ENCODE assay signal across 2 cellular contexts in the genomic region with DNA sequence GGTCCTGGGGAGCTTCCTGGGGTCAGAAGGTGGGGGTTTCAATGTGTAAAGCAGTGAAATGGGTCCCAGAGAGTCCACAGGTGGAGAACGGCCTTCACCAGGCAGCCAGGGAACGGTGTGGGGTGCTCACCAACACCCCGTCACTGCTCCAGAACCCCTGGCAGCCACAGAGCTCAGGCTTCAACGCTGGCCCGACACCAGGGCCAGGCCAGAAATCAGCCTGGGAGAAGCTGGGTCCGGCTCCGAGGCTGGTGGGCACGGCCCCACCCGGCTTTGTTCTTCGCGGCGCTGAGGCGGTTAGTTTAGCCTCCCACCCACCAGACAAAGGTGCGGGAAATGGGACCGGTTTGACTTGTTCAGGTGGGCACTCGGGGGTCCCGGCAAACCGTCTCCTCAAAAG.
TF ChIP-seq lines count a peak whose summit lies in the region.

No MANE protein-coding gene starts in this region.

TF ChIP-seq in HEK293, 187 proteins besides CTCF, POLR2A, EP300 and RAD21:
- TF ChIP-seq ZBTB7A (tag by site-specific recombination; IDR thresholded peaks at IDR 0.05; ENCODE audit: low read depth) (peak; percentile 74; the same call in 1 of the 2 replicates), HIC1 (tag by site-specific recombination; IDR thresholded peaks at IDR 0.05) (0 out of 2 replicates have a peak, but pooled peaks have one; percentile 23), KLF8 (tag by site-specific recombination; IDR thresholded peaks at IDR 0.05) (0 out of 2 replicates have a peak, but pooled peaks have one; percentile 29), ZSCAN30 (tag by site-specific recombination; IDR thresholded peaks at IDR 0.05) (no peak), ZNF335 (tag by site-specific recombination; conservative IDR thresholded peaks at IDR 0.05) (no peak)
- TF ChIP-seq, protein P1, sequence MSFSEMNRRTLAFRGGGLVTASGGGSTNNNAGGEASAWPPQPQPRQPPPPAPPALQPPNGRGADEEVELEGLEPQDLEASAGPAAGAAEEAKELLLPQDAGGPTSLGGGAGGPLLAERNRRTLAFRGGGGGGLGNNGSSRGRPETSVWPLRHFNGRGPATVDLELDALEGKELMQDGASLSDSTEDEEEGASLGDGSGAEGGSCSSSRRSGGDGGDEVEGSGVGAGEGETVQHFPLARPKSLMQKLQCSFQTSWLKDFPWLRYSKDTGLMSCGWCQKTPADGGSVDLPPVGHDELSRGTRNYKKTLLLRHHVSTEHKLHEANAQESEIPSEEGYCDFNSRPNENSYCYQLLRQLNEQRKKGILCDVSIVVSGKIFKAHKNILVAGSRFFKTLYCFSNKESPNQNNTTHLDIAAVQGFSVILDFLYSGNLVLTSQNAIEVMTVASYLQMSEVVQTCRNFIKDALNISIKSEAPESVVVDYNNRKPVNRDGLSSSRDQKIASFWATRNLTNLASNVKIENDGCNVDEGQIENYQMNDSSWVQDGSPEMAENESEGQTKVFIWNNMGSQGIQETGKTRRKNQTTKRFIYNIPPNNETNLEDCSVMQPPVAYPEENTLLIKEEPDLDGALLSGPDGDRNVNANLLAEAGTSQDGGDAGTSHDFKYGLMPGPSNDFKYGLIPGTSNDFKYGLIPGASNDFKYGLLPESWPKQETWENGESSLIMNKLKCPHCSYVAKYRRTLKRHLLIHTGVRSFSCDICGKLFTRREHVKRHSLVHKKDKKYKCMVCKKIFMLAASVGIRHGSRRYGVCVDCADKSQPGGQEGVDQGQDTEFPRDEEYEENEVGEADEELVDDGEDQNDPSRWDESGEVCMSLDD (tag by site-specific recombination; IDR thresholded peaks at IDR 0.05), result peak; percentile 80; the same call in 1 of the 2 replicates

TF ChIP-seq in K562, 482 proteins besides CTCF, POLR2A, EP300 and RAD21 (continued from another document):
- TF ChIP-seq PCBP1 (IDR thresholded peaks at IDR 0.05; ENCODE audit: low read depth, low read length, poor library complexity, severe bottlenecking), result peak; percentile 45
- TF ChIP-seq POLR2H (tag; IDR thresholded peaks at IDR 0.05; ENCODE audit: low read depth), result no peak
- TF ChIP-seq ZNF146 (CRISPR knock-in tag; IDR thresholded peaks at IDR 0.05; ENCODE audit: unreplicated experiment), result no peak
- TF ChIP-seq HDAC8 (tag; IDR thresholded peaks at IDR 0.05), result no peak
- TF ChIP-seq, protein P2, sequence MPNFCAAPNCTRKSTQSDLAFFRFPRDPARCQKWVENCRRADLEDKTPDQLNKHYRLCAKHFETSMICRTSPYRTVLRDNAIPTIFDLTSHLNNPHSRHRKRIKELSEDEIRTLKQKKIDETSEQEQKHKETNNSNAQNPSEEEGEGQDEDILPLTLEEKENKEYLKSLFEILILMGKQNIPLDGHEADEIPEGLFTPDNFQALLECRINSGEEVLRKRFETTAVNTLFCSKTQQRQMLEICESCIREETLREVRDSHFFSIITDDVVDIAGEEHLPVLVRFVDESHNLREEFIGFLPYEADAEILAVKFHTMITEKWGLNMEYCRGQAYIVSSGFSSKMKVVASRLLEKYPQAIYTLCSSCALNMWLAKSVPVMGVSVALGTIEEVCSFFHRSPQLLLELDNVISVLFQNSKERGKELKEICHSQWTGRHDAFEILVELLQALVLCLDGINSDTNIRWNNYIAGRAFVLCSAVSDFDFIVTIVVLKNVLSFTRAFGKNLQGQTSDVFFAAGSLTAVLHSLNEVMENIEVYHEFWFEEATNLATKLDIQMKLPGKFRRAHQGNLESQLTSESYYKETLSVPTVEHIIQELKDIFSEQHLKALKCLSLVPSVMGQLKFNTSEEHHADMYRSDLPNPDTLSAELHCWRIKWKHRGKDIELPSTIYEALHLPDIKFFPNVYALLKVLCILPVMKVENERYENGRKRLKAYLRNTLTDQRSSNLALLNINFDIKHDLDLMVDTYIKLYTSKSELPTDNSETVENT (CRISPR knock-in tag; IDR thresholded peaks at IDR 0.05), result no peak
TF ChIP-seq in K562: peak in this region for 2.
